8 cellular contexts compared by ENCODE assay signal in genomic region chr3:121995190-121996137, GRCh38. TPM values are rescaled to one million over a fixed set of nuclear protein-coding genes. Genes with fewer than 3 reads are reported as not detected.
DNase-seq lines count a peak whose midpoint lies in the region; ATAC-seq and TF ChIP-seq lines count a peak whose summit lies in the region.

No MANE protein-coding gene starts in this region.

- CTCF ChIA-PET in activated B cell treated with CpG ODN at 0.5 μM for 24 hours (lab: Charles Lee), result interaction anchor here (0.7 to 2.1 kb wide), 22 partner anchors 9 to 267 kb away, joined by 3 to 15 read pairs (median 4); partner anchors contain the start of gene CD86

- peak overlapping the region; percentile 85 for H3K27ac Mint-ChIP-seq in activated B cell treated with CpG ODN at 0.5 μM for 24 hours

- no peak for TF ChIP-seq CTCF in activated B cell treated with CpG ODN at 0.5 μM for 24 hours (IDR thresholded peaks at IDR 0.05)
- TF ChIP-seq CTCF in fibroblast of villous mesenchyme (IDR thresholded peaks at IDR 0.05; ENCODE audit: insufficient read depth, low read depth, low read length), result peak; percentile 60

- ATAC-seq in activated B cell treated with CpG ODN at 0.5 μM for 24 hours (ENCODE audit: low read depth), result peak; percentile 79
- ATAC-seq in HG03039 (IDR thresholded peaks at IDR 0.05; ENCODE audit: unreplicated experiment), result no peak

- no peaks in the 10 kb centered on the region for H3K9me2 ChIP-seq in GM23248 (ENCODE audit: insufficient read depth)

- intact Hi-C loops in activated B cell treated with CpG ODN at 0.5 μM for 24 hours (cut with micrococcal nuclease), result loop anchor here (1.0 to 10.0 kb wide), 9 partner anchors 8 to 579 kb away; partner anchors contain the start of genes CD86, FAM162A, MIX23 and PARP15

- in situ Hi-C loops in GM23248 (cut with MboI), result no loop called here

- peak overlapping the region; percentile 49; the same call in 1 of the 2 replicates for H3K9ac ChIP-seq in GM23248

- no peaks in the 10 kb centered on the region for H4K20me1 ChIP-seq in GM23248 (ENCODE audit: insufficient read depth)

- peaks cover 99% of the 10 kb centered on the region for H3K4me1 Mint-ChIP-seq in activated B cell treated with CpG ODN at 0.5 μM for 24 hours

- H2AFZ ChIP-seq in GM23248, result peak overlapping the region; percentile 99

- peak overlapping the region; percentile 70 for H3K27ac ChIP-seq in GM23248

- WGBS in GM23248 (ENCODE audit: low coverage in 1 of 2, low lambda C conversion rate in 2 of 2, missing lambda C conversion rate in 2 of 2), 2 experiments, result 36 to 37% methylated on average over 14 of the region's 14 CpGs

- H3K4me2 ChIP-seq in GM23248 (ENCODE audit: unreplicated experiment), result peak overlapping the region; percentile 37

- no peaks in the 10 kb centered on the region for H3K9me3 Mint-ChIP-seq in activated B cell treated with CpG ODN at 0.5 μM for 24 hours

- no peaks in the 10 kb centered on the region for H3K79me2 ChIP-seq in GM23248 (ENCODE audit: insufficient read depth)

- H3K9me3 ChIP-seq in GM23248 (ENCODE audit: low read depth), result no peaks in the 10 kb centered on the region

- H3K36me3 Mint-ChIP-seq in activated B cell treated with CpG ODN at 0.5 μM for 24 hours (ENCODE audit: low read depth), result no peaks in the 10 kb centered on the region

- no peak overlapping the region for H3K4me3 ChIP-seq in GM23248
- no peak overlapping the region for H3K4me3 ChIP-seq in fibroblast of villous mesenchyme (ENCODE audit: low read depth, low read length)

- peak; percentile 29 for DNase-seq in NCI-H345 (lab: John Stamatoyannopoulos, UW)
- no peak for DNase-seq in NCI-H345 treated with DMSO at 0.1 percent for 48 hours (lab: John Stamatoyannopoulos, UW; ENCODE audit: unreplicated experiment)
- DNase-seq in GM23248, result peak; percentile 78
- DNase-seq in NCI-H146 treated with DMSO at 0.1 percent for 48 hours (lab: John Stamatoyannopoulos, UW; ENCODE audit: unreplicated experiment), result peak; percentile 58
- DNase-seq in activated B cell treated with CpG ODN at 0.5 μM for 24 hours, result peak; percentile 57
- DNase-seq in fibroblast of villous mesenchyme (ENCODE audit: low read depth), result peak; percentile 44
- peak; percentile 44 for DNase-seq in non-pigmented ciliary epithelial cell (ENCODE audit: low read depth)

- H3K4me1 ChIP-seq in GM23248 (ENCODE audit: insufficient read depth), result peaks cover 20% of the 10 kb centered on the region

- no peaks in the 10 kb centered on the region for H3K36me3 ChIP-seq in GM23248 (ENCODE audit: low read depth)

- peak overlapping the region; percentile 47 for H3K4me3 Mint-ChIP-seq in activated B cell treated with CpG ODN at 0.5 μM for 24 hours

- H3K27me3 ChIP-seq in GM23248 (replicated peaks; ENCODE audit: insufficient read depth), result no peaks in the 10 kb centered on the region

- no peaks in the 10 kb centered on the region for H3K27me3 Mint-ChIP-seq in activated B cell treated with CpG ODN at 0.5 μM for 24 hours

- H3F3A ChIP-seq in GM23248 (ENCODE audit: insufficient read depth), result peaks cover 19% of the 10 kb centered on the region

- POLR2A ChIA-PET in activated B cell treated with CpG ODN at 0.5 μM for 24 hours (lab: Charles Lee), result interaction anchor here (0.8 to 5.2 kb wide), 9 partner anchors 8 to 106 kb away, joined by 3 to 37 read pairs (median 4); partner anchors contain the start of gene CD86

RNA-seq across cellular contexts. Expression of gene ILDR1, which starts 26.6 kb away (rescaled TPM):
- not detected in 2 replicates for total RNA-seq in GM23248 (2014; rRNA removed; shearing (Covaris generic))
- polyA plus RNA-seq in GM23248 (2016; fragmentation: Nextera tagmentation; extraction: Ambion mirVana), result not detected in 2 replicates
- 1.3 and 1.4 TPM in 2 replicates for total RNA-seq in activated B cell treated with CpG ODN at 0.5 μM for 24 hours
- not detected in 2 replicates for total RNA-seq in fibroblast of villous mesenchyme

RNA-seq across cellular contexts. Expression of gene CD86, which starts 59.7 kb away (rescaled TPM):
- total RNA-seq in GM23248 (2014; rRNA removed; shearing (Covaris generic)), result not detected in 2 replicates
- not detected in 2 replicates for polyA plus RNA-seq in GM23248 (2016; fragmentation: Nextera tagmentation; extraction: Ambion mirVana)
- 31.2 and 31.7 TPM in 2 replicates for total RNA-seq in activated B cell treated with CpG ODN at 0.5 μM for 24 hours
- not detected in 2 replicates for total RNA-seq in fibroblast of villous mesenchyme

Comparison
In these comparisons a context has a peak if more than half of its experiments do, and no peak if none do; other contexts are left out.
1. RNA of gene CD86, which starts 59.7 kb away (total RNA-seq): 31.2 to 31.7 TPM in activated B cell treated with CpG ODN at 0.5 μM for 24 hours; not detected in GM23248 and not detected in fibroblast of villous mesenchyme; every median in the first group is over 10 times any median in the second.